23 cellular contexts compared by ENCODE assay signal in the genomic region with DNA sequence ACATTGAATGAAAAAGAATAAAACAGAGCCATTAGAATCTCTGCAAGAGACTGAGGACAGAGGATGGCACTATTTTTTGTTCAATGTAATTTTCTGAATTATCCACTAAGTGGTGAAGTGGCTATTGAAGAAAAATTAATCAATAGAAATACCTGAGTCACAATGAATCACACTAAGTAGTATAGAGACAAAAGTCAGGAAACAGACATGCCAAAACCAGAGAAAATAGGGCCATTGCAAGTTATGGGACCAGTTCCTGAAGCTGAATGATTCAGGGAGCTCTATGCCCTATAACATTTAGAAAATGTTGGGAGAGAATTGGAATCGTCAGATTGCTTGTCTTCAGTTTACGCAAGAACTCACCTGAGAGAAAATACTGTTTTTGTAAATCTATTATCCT.
"Had no signal": no experiment of that assay in that cellular context is flagged by ENCODE, and none has a peak within 500 bp of the region (broad histone marks: within the 10 kb centered on the region; RNA-seq: fewer than 3 reads in every experiment).

No MANE protein-coding gene starts in this region.

- DNase-seq: dermis blood vessel endothelial cell; dorsolateral prefrontal cortex; effector CD4-positive, alpha-beta T cell; effector memory CD4-positive, alpha-beta T cell; foreskin melanocyte; gastrocnemius medialis; glutamatergic neuron; head of caudate nucleus; heart right ventricle; hippocampal formation; left cardiac atrium; left lung; left ventricle myocardium superior; lower lobe of right lung; mesenchymal stem cell; mucosa of descending colon; naive B cell; naive thymus-derived CD8-positive, alpha-beta T cell had no signal

- H3K4me1 ChIP-seq: esophagus muscularis mucosa, gastrocnemius medialis, heart right ventricle, left lung, lower lobe of right lung had no signal

- H3K27ac Mint-ChIP-seq: mesothelial cell of epicardium; naive B cell; naive thymus-derived CD8-positive, alpha-beta T cell had no signal

- H3K4me3 ChIP-seq: coronary artery, dorsolateral prefrontal cortex, esophagus muscularis mucosa, gastrocnemius medialis, heart right ventricle, left lung, lower lobe of right lung, mucosa of descending colon had no signal

- H3K36me3 ChIP-seq: esophagus muscularis mucosa, gastrocnemius medialis, heart right ventricle, left lung, lower lobe of right lung had no signal

- FAIRE-seq: islet of Langerhans, keratinocyte had no signal

- ATAC-seq: gastrocnemius medialis; heart right ventricle; left cardiac atrium; left lung; left ventricle myocardium superior; lower lobe of right lung; mucosa of descending colon; naive thymus-derived CD8-positive, alpha-beta T cell had no signal

- H3K4me3 Mint-ChIP-seq: mesothelial cell of epicardium; naive B cell; naive thymus-derived CD8-positive, alpha-beta T cell had no signal

- H3K27me3 Mint-ChIP-seq: naive B cell; naive thymus-derived CD8-positive, alpha-beta T cell had no signal

- H3K9me3 ChIP-seq: esophagus muscularis mucosa, gastrocnemius medialis, heart right ventricle, left lung, lower lobe of right lung, mucosa of descending colon had no signal

- H3K4me1 Mint-ChIP-seq: mesothelial cell of epicardium; naive B cell; naive thymus-derived CD8-positive, alpha-beta T cell had no signal

- H3K36me3 Mint-ChIP-seq: mesothelial cell of epicardium; naive B cell; naive thymus-derived CD8-positive, alpha-beta T cell had no signal

- H3K27me3 ChIP-seq: dorsolateral prefrontal cortex, esophagus muscularis mucosa, gastrocnemius medialis, heart right ventricle, left lung had no signal

- H3K27ac ChIP-seq: coronary artery, dorsolateral prefrontal cortex, esophagus muscularis mucosa, gastrocnemius medialis, heart right ventricle, left lung, lower lobe of right lung had no signal
